12 cellular contexts compared by ENCODE assay signal in genomic region chr2:201433389-201433995, GRCh38. TPM values are rescaled to one million over a fixed set of nuclear protein-coding genes. Genes with fewer than 3 reads are reported as not detected.
DNase-seq lines count a peak whose midpoint lies in the region; ATAC-seq and TF ChIP-seq lines count a peak whose summit lies in the region.
"Had no signal": no experiment of that assay in that cellular context is flagged by ENCODE, and none has a peak within 500 bp of the region (broad histone marks: within the 10 kb centered on the region; RNA-seq: fewer than 3 reads in every experiment).

No MANE protein-coding gene starts in this region.

- peaks cover 42% of the 10 kb centered on the region for H3K79me2 ChIP-seq in fibroblast of lung (ENCODE audit: control insufficient read depth, insufficient read depth, low read length)

- no peaks in the 10 kb centered on the region for H3K27me3 Mint-ChIP-seq in CD8-positive, alpha-beta memory T cell
- no peaks in the 10 kb centered on the region for H3K27me3 Mint-ChIP-seq in T-helper 2 cell treated with Interferon-gamma antibody and Interleukin-4, amounts not matched to agents 5 μg/mL and 100 μg/mL, for 36 hours (ENCODE audit: low read depth)
- no peaks in the 10 kb centered on the region for H3K27me3 Mint-ChIP-seq in naive thymus-derived CD8-positive, alpha-beta T cell

- H4K20me1 ChIP-seq in fibroblast of lung (ENCODE audit: control insufficient read depth, extremely low read depth, insufficient read depth, low read length): no peaks in the 10 kb centered on the region

- CTCF ChIA-PET in CD8-positive, alpha-beta memory T cell (lab: Charles Lee): no interaction called here

- TF ChIP-seq CTCF in fibroblast of lung (conservative IDR thresholded peaks at IDR 0.05 in 1 of 2, IDR thresholded peaks at IDR 0.05 in 1 of 2; ENCODE audit: low read depth in 1 of 2, low read length in 2 of 2): no peak
- TF ChIP-seq CTCF in dorsolateral prefrontal cortex (IDR thresholded peaks at IDR 0.05 in 54 of 56, conservative IDR thresholded peaks at IDR 0.05 in 2 of 56; ENCODE audit: low read depth in 1 of 56, partially characterized antibody in 56 of 56): no peak

- peak overlapping the region in 6 of 7 donors; percentile 19 to 81 (median 50) for H3K4me3 Mint-ChIP-seq in CD8-positive, alpha-beta memory T cell
- peak overlapping the region; percentile 32 for H3K4me3 Mint-ChIP-seq in T-helper 2 cell treated with Interferon-gamma antibody and Interleukin-4, amounts not matched to agents 5 μg/mL and 100 μg/mL, for 36 hours
- peak overlapping the region in 6 of 10 donors; percentile 7 to 52 (median 36) for H3K4me3 Mint-ChIP-seq in naive thymus-derived CD8-positive, alpha-beta T cell

- DNase-seq in CD8-positive, alpha-beta memory T cell: no peak
- DNase-seq in T-helper 2 cell treated with Interferon-gamma antibody and Interleukin-4, amounts not matched to agents 5 μg/mL and 100 μg/mL, for 36 hours (ENCODE audit: low spot score): no peak
- no peak for DNase-seq in fibroblast of lung (ENCODE audit: low read depth in 2 of 2)
- DNase-seq in naive thymus-derived CD8-positive, alpha-beta T cell: no peak
- no peak for DNase-seq in dorsolateral prefrontal cortex
- no peak for DNase-seq in Kasumi-1 (lab: John Stamatoyannopoulos, UW)
- DNase-seq: Calu3; NCI-H510A; stimulated activated CD4-positive, alpha-beta T cell treated with anti-CD3 and anti-CD28 coated beads, Interleukin-2, amount 100 ng/mL, for 24 hours had no signal

- H3K4me3 ChIP-seq in CD8-positive, alpha-beta memory T cell (ENCODE audit: low read length): no peak overlapping the region
- H3K4me3 ChIP-seq in fibroblast of lung (replicated peaks in 1 of 4; ENCODE audit: control extremely low read depth in 1 of 4, insufficient read depth in 1 of 4, low read depth in 3 of 4, low read length in 4 of 4) (no peak overlapping the region), dorsolateral prefrontal cortex (no peak overlapping the region)
- H3K4me3 ChIP-seq: suprapubic skin had no signal

- ATAC-seq in naive thymus-derived CD8-positive, alpha-beta T cell: no peak
- no peak for ATAC-seq in HG03039 (IDR thresholded peaks at IDR 0.05; ENCODE audit: unreplicated experiment)
- ATAC-seq in HG03520 (IDR thresholded peaks at IDR 0.05; ENCODE audit: unreplicated experiment): no peak

- intact Hi-C loops in dorsolateral prefrontal cortex (cut with DNase I): no loop called here

- H3K27ac ChIP-seq in CD8-positive, alpha-beta memory T cell (ENCODE audit: low read depth, low read length): no peak overlapping the region
- H3K27ac ChIP-seq in fibroblast of lung (ENCODE audit: insufficient read depth, low read length) (peak overlapping the region; percentile 5), dorsolateral prefrontal cortex (peak overlapping the region in 24 of 59 donors; percentile 0 to 70 (median 46))
- H3K27ac ChIP-seq: suprapubic skin had no signal

- peaks cover 4 to 14% (median 10%) of the 10 kb centered on the region in 3 donors for H3K36me3 Mint-ChIP-seq in CD8-positive, alpha-beta memory T cell
- peaks cover 32% of the 10 kb centered on the region for H3K36me3 Mint-ChIP-seq in T-helper 2 cell treated with Interferon-gamma antibody and Interleukin-4, amounts not matched to agents 5 μg/mL and 100 μg/mL, for 36 hours (ENCODE audit: low read depth)
- H3K36me3 Mint-ChIP-seq in naive thymus-derived CD8-positive, alpha-beta T cell: peaks cover 0 to 13% (median 0%) of the 10 kb centered on the region in 3 donors

- peak overlapping the region; percentile 47 to 83 (median 68) for H3K27ac Mint-ChIP-seq in CD8-positive, alpha-beta memory T cell
- H3K27ac Mint-ChIP-seq in T-helper 2 cell treated with Interferon-gamma antibody and Interleukin-4, amounts not matched to agents 5 μg/mL and 100 μg/mL, for 36 hours: peak overlapping the region; percentile 68
- peak overlapping the region; percentile 28 to 97 (median 81) for H3K27ac Mint-ChIP-seq in naive thymus-derived CD8-positive, alpha-beta T cell

- peaks cover 53 to 80% (median 74%) of the 10 kb centered on the region in 3 donors for H3K4me1 Mint-ChIP-seq in CD8-positive, alpha-beta memory T cell
- H3K4me1 Mint-ChIP-seq in T-helper 2 cell treated with Interferon-gamma antibody and Interleukin-4, amounts not matched to agents 5 μg/mL and 100 μg/mL, for 36 hours (ENCODE audit: low read depth): peaks cover 44% of the 10 kb centered on the region
- peaks cover 19 to 67% (median 59%) of the 10 kb centered on the region in 4 donors for H3K4me1 Mint-ChIP-seq in naive thymus-derived CD8-positive, alpha-beta T cell

- no peak overlapping the region for H2AFZ ChIP-seq in fibroblast of lung (ENCODE audit: low read length)

- H3K36me3 ChIP-seq in CD8-positive, alpha-beta memory T cell (ENCODE audit: insufficient read depth, low read length): no peaks in the 10 kb centered on the region
- H3K36me3 ChIP-seq in fibroblast of lung (ENCODE audit: control insufficient read depth, insufficient read depth, low read length): no peaks in the 10 kb centered on the region
- H3K36me3 ChIP-seq: suprapubic skin had no signal

- POLR2A ChIA-PET in CD8-positive, alpha-beta memory T cell (lab: Charles Lee): interaction anchor here (1.3 kb wide), 1 partner anchor 15 kb away, joined by 4 read pairs; no protein-coding TSS in a partner anchor
- POLR2A ChIA-PET in naive thymus-derived CD8-positive, alpha-beta T cell (lab: Charles Lee): interaction anchor here (0.6 to 2.3 kb wide), 2 partner anchors 18 to 554 kb away, joined by 3 to 15 read pairs; partner anchors contain the start of genes STRADB and TRAK2

- no peaks in the 10 kb centered on the region for H3K9me3 ChIP-seq in CD8-positive, alpha-beta memory T cell (ENCODE audit: low read length)
- no peaks in the 10 kb centered on the region for H3K9me3 ChIP-seq in fibroblast of lung (ENCODE audit: control insufficient read depth, insufficient read depth, low read depth, low read length)
- H3K9me3 ChIP-seq: suprapubic skin had no signal

- no peaks in the 10 kb centered on the region for H3K27me3 ChIP-seq in CD8-positive, alpha-beta memory T cell (ENCODE audit: insufficient read depth, low read length, poor library complexity, severe bottlenecking)
- H3K27me3 ChIP-seq in fibroblast of lung (ENCODE audit: control insufficient read depth, insufficient read depth, low read length) (no peaks in the 10 kb centered on the region), dorsolateral prefrontal cortex (no peaks in the 10 kb centered on the region)
- H3K27me3 ChIP-seq: suprapubic skin had no signal

- H3K9ac ChIP-seq in fibroblast of lung (ENCODE audit: insufficient read depth, low read length): no peak overlapping the region

- no peaks in the 10 kb centered on the region for H3K9me3 Mint-ChIP-seq in CD8-positive, alpha-beta memory T cell
- H3K9me3 Mint-ChIP-seq in T-helper 2 cell treated with Interferon-gamma antibody and Interleukin-4, amounts not matched to agents 5 μg/mL and 100 μg/mL, for 36 hours: peaks cover 16% of the 10 kb centered on the region
- peaks cover 0 to 4% (median 0%) of the 10 kb centered on the region in 9 donors for H3K9me3 Mint-ChIP-seq in naive thymus-derived CD8-positive, alpha-beta T cell

- H3K4me2 ChIP-seq in fibroblast of lung (ENCODE audit: extremely low read depth, insufficient read depth, low read length): peak overlapping the region; percentile 76

- peaks cover 36% of the 10 kb centered on the region for H3K4me1 ChIP-seq in CD8-positive, alpha-beta memory T cell (ENCODE audit: insufficient read depth, low read length)
- H3K4me1 ChIP-seq in fibroblast of lung (ENCODE audit: control insufficient read depth, extremely low read depth, insufficient read depth, low read length): peaks cover 10% of the 10 kb centered on the region

RNA-seq across cellular contexts. Expression of gene TRAK2, which starts 17.8 kb away (rescaled TPM):
- 10 to 100 TPM; 24.9 to 26.0 TPM for total RNA-seq in CD8-positive, alpha-beta memory T cell
- 40.1 TPM for polyA plus RNA-seq in CD8-positive, alpha-beta memory T cell
- 72.9 and 81.1 TPM in 2 replicates for total RNA-seq in fibroblast of lung
- 48.6 and 73.2 TPM in 2 replicates for polyA plus RNA-seq in fibroblast of lung
- polyA plus RNA-seq in fibroblast of lung (2012): 30.4 and 46.3 TPM in 2 replicates
- polyA minus RNA-seq in fibroblast of lung (ENCODE audit: low replicate concordance): 26.7 and 36.1 TPM in 2 replicates
- 10 to 100 TPM; 36.5 to 37.9 TPM for total RNA-seq in naive thymus-derived CD8-positive, alpha-beta T cell
- polyA plus RNA-seq in naive thymus-derived CD8-positive, alpha-beta T cell: 10 to 100 TPM; 20.9 to 30.7 (median 24.7) TPM
- total RNA-seq in dorsolateral prefrontal cortex: 100 to 1,000 TPM in 3 of 120 experiments, 10 to 100 TPM in 117; 52.3 to 113 (median 69.5) TPM

RNA-seq across cellular contexts. Expression of gene STRADB, which starts 18.0 kb away (rescaled TPM):
- 10 to 100 TPM; 22.3 to 27.7 TPM for total RNA-seq in CD8-positive, alpha-beta memory T cell
- polyA plus RNA-seq in CD8-positive, alpha-beta memory T cell: 35.3 TPM
- total RNA-seq in fibroblast of lung: 57.8 and 84.7 TPM in 2 replicates
- 24.4 and 27.4 TPM in 2 replicates for polyA plus RNA-seq in fibroblast of lung
- 30.7 and 33.7 TPM in 2 replicates for polyA plus RNA-seq in fibroblast of lung (2012)
- 18.5 and 20.1 TPM in 2 replicates for polyA minus RNA-seq in fibroblast of lung (ENCODE audit: low replicate concordance)
- 10 to 100 TPM; 17.9 to 20.4 TPM for total RNA-seq in naive thymus-derived CD8-positive, alpha-beta T cell
- polyA plus RNA-seq in naive thymus-derived CD8-positive, alpha-beta T cell: 10 to 100 TPM; 31.5 to 33.8 (median 33.5) TPM
- total RNA-seq in dorsolateral prefrontal cortex: 10 to 100 TPM; 22.7 to 49.9 (median 33.9) TPM
